ENCODE assay signal across 34 cellular contexts in genomic region chr18:71012789-71013188, GRCh38.
"Had no signal": no experiment of that assay in that cellular context is flagged by ENCODE, and none has a peak within 500 bp of the region (broad histone marks: within the 10 kb centered on the region; RNA-seq: fewer than 3 reads in every experiment).

No MANE protein-coding gene starts in this region.

- H3K27me3 ChIP-seq: MG63 had no signal

- H3K4me3 ChIP-seq: MG63 had no signal

- H3K36me3 ChIP-seq: MG63 had no signal

- DNase-seq: Karpas-422, Kasumi-1, KG1, MG63, MM.1S, MV-4-11, NCI-H1092, NCI-H1092 treated with DMSO at 0.1 percent for 48 hours, NCI-H1105, NCI-H1105 treated with DMSO at 0.1 percent for 48 hours, NCI-H1417, NCI-H1417 treated with DMSO at 0.1 percent for 48 hours, NCI-H1436, NCI-H1436 treated with DMSO at 0.1 percent for 48 hours, NCI-H146, NCI-H1694, NCI-H1694 treated with DMSO at 0.1 percent for 48 hours, NCI-H187, NCI-H187 treated with DMSO at 0.1 percent for 48 hours, NCI-H1930, NCI-H2029, NCI-H2029 treated with DMSO at 0.1 percent for 48 hours, NCI-H2081, NCI-H2081 treated with DMSO at 0.1 percent for 48 hours, NCI-H2107, NCI-H2171, NCI-H2171 treated with DMSO at 0.1 percent for 48 hours, NCI-H2227 treated with DMSO at 0.1 percent for 48 hours, NCI-H226, NCI-H345, NCI-H446, NCI-H446 treated with DMSO at 0.1 percent for 48 hours, NCI-H510A had no signal

- H3K9me3 ChIP-seq: MG63 had no signal

- H3K9ac ChIP-seq: KMS-11 had no signal
